In genomic region chr7:27739914-27740448, GRCh38 we compare ENCODE assay signal across 8 cellular contexts. TPM values are rescaled to one million over a fixed set of nuclear protein-coding genes. Genes with fewer than 3 reads are reported as not detected.
DNase-seq lines count a peak whose midpoint lies in the region; ATAC-seq and TF ChIP-seq lines count a peak whose summit lies in the region.

Gene TAX1BP1 (plus strand): TSS chr7:27740162. CDS start chr7:27748525, 8,363 bp downstream.

- CTCF ChIA-PET in activated B cell treated with CpG ODN at 0.5 μM for 24 hours (lab: Charles Lee) = interaction anchor here (0.8 to 1.3 kb wide), 2 partner anchors 35 to 182 kb away, joined by 3 read pairs; no protein-coding TSS in a partner anchor

- intact Hi-C loops in activated B cell treated with CpG ODN at 0.5 μM for 24 hours (cut with micrococcal nuclease) = loop anchor here (1.0 to 5.0 kb wide), 9 partner anchors 41 to 1539 kb away; partner anchors contain the start of genes CBX3, HOXA1 and SKAP2

- DNase-seq in AG08395 (ENCODE audit: low spot score) (peak; percentile 97), NCI-H345 (lab: John Stamatoyannopoulos, UW) (peak; percentile 96), activated B cell treated with CpG ODN at 0.5 μM for 24 hours (peak; percentile 92), caudate nucleus (lab: John Stamatoyannopoulos, UW) (peak; percentile 39 to 98 (median 93)), inferior parietal cortex (ENCODE audit: extremely low spot score) (peak; percentile 97)
- DNase-seq in stimulated activated CD4-positive, alpha-beta T cell treated with anti-CD3 and anti-CD28 coated beads, Interleukin-12 subunit alpha, Interleukin-12 subunit beta, amount 100 ng/mL, for 24 hours (ENCODE audit: low read depth in 2 of 2) = peak; percentile 89 to 92

- ATAC-seq in HG03196 (IDR thresholded peaks at IDR 0.05; ENCODE audit: unreplicated experiment) = peak; percentile 96
- ATAC-seq in activated B cell treated with CpG ODN at 0.5 μM for 24 hours (ENCODE audit: low read depth) = peak; percentile 93

- in situ Hi-C loops in GM18951 (cut with MboI; ENCODE audit: low sequenced_read_pairs, unreplicated experiment) = no loop called here

- H3K27ac ChIP-seq in caudate nucleus (ENCODE audit: low read depth, low read length) = peak within 1 kb of the TSS; percentile 94

- no peaks in the 10 kb centered on the region for H3K27me3 Mint-ChIP-seq in activated B cell treated with CpG ODN at 0.5 μM for 24 hours

- H3K4me1 Mint-ChIP-seq in activated B cell treated with CpG ODN at 0.5 μM for 24 hours = peaks cover 36% of the 10 kb centered on the region

- POLR2A ChIA-PET in activated B cell treated with CpG ODN at 0.5 μM for 24 hours (lab: Charles Lee) = interaction anchor here (0.6 to 3.1 kb wide), 6 partner anchors 25 to 162 kb away, joined by 3 to 27 read pairs (median 4); partner anchors contain the start of gene HIBADH

- H3K4me3 Mint-ChIP-seq in activated B cell treated with CpG ODN at 0.5 μM for 24 hours = peak within 1 kb of the TSS; percentile 95

- no peak for TF ChIP-seq CTCF in activated B cell treated with CpG ODN at 0.5 μM for 24 hours (IDR thresholded peaks at IDR 0.05)

- peak within 1 kb of the TSS; percentile 96 for H3K27ac Mint-ChIP-seq in activated B cell treated with CpG ODN at 0.5 μM for 24 hours

- TF ChIP-seq POLR2A in GM18951 (IDR thresholded peaks at IDR 0.05; ENCODE audit: extremely low read depth, insufficient read depth, insufficient read length) = peak; percentile 90

- no peaks in the 10 kb centered on the region for H3K9me3 Mint-ChIP-seq in activated B cell treated with CpG ODN at 0.5 μM for 24 hours

- peaks cover 17% of the 10 kb centered on the region for H3K36me3 Mint-ChIP-seq in activated B cell treated with CpG ODN at 0.5 μM for 24 hours (ENCODE audit: low read depth)

RNA-seq across cellular contexts. Expression of gene TAX1BP1, which starts in this region (rescaled TPM):
- 61.4 and 64.7 TPM in 2 replicates for total RNA-seq in activated B cell treated with CpG ODN at 0.5 μM for 24 hours

Comparison
In these comparisons a context has a peak if more than half of its experiments do, and no peak if none do; other contexts are left out.
1. Peak in every context shown above with its lines: DNase-seq, ATAC-seq and H3K27ac ChIP-seq.